Comparison of ENCODE assay signal across 1 cellular context in the genomic region with DNA sequence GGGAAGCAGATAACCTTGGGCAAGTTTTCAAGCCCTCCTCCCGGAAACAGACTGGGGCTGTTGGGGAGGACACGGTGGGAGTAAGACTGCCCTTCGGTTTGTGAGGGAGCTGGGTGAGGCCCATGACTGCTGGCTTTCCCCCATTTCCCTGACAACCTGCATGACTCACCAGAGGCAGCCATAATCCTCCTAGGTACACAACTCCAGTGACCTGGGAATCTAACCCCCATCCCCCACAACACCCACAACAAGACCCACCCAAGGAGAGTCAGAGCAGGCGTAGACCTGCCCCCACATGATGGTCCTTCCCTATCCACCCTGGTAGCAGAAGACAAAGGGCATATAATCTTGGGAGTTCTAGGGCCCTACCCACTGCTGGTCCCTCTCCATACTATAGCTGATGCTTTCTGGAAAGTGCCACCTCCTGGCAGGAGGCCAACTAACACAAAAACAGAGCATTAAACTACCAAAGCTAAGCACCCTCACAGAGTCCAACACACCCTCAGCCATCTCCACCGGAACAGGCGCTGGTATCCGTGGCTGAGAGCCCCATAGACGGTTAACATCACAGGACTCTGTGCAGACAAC.
A peak's percentile ranks its signal among the peaks of the same experiment; 100 is the strongest.
TF ChIP-seq lines count a peak whose summit lies in the region.

No MANE protein-coding gene starts in this region.

TF ChIP-seq in HepG2, 621 proteins besides CTCF, POLR2A, EP300 and RAD21 (continued from another document):
- TF ChIP-seq, protein P1, sequence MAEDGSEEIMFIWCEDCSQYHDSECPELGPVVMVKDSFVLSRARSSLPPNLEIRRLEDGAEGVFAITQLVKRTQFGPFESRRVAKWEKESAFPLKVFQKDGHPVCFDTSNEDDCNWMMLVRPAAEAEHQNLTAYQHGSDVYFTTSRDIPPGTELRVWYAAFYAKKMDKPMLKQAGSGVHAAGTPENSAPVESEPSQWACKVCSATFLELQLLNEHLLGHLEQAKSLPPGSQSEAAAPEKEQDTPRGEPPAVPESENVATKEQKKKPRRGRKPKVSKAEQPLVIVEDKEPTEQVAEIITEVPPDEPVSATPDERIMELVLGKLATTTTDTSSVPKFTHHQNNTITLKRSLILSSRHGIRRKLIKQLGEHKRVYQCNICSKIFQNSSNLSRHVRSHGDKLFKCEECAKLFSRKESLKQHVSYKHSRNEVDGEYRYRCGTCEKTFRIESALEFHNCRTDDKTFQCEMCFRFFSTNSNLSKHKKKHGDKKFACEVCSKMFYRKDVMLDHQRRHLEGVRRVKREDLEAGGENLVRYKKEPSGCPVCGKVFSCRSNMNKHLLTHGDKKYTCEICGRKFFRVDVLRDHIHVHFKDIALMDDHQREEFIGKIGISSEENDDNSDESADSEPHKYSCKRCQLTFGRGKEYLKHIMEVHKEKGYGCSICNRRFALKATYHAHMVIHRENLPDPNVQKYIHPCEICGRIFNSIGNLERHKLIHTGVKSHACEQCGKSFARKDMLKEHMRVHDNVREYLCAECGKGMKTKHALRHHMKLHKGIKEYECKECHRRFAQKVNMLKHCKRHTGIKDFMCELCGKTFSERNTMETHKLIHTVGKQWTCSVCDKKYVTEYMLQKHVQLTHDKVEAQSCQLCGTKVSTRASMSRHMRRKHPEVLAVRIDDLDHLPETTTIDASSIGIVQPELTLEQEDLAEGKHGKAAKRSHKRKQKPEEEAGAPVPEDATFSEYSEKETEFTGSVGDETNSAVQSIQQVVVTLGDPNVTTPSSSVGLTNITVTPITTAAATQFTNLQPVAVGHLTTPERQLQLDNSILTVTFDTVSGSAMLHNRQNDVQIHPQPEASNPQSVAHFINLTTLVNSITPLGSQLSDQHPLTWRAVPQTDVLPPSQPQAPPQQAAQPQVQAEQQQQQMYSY (CRISPR knock-in tag; IDR thresholded peaks at IDR 0.05): no peak
- no peak for TF ChIP-seq GFI1 (CRISPR knock-in tag; IDR thresholded peaks at IDR 0.05; ENCODE audit: borderline replicate concordance)
- TF ChIP-seq ZNF543 (CRISPR knock-in tag; IDR thresholded peaks at IDR 0.05): no peak
- no peak for TF ChIP-seq CAMTA2 (CRISPR knock-in tag; IDR thresholded peaks at IDR 0.05; ENCODE audit: borderline replicate concordance)
- no peak for TF ChIP-seq HIVEP1 (CRISPR knock-in tag; IDR thresholded peaks at IDR 0.05)
- TF ChIP-seq NRL (CRISPR knock-in tag; IDR thresholded peaks at IDR 0.05; ENCODE audit: borderline replicate concordance): no peak
- TF ChIP-seq, protein P2, sequence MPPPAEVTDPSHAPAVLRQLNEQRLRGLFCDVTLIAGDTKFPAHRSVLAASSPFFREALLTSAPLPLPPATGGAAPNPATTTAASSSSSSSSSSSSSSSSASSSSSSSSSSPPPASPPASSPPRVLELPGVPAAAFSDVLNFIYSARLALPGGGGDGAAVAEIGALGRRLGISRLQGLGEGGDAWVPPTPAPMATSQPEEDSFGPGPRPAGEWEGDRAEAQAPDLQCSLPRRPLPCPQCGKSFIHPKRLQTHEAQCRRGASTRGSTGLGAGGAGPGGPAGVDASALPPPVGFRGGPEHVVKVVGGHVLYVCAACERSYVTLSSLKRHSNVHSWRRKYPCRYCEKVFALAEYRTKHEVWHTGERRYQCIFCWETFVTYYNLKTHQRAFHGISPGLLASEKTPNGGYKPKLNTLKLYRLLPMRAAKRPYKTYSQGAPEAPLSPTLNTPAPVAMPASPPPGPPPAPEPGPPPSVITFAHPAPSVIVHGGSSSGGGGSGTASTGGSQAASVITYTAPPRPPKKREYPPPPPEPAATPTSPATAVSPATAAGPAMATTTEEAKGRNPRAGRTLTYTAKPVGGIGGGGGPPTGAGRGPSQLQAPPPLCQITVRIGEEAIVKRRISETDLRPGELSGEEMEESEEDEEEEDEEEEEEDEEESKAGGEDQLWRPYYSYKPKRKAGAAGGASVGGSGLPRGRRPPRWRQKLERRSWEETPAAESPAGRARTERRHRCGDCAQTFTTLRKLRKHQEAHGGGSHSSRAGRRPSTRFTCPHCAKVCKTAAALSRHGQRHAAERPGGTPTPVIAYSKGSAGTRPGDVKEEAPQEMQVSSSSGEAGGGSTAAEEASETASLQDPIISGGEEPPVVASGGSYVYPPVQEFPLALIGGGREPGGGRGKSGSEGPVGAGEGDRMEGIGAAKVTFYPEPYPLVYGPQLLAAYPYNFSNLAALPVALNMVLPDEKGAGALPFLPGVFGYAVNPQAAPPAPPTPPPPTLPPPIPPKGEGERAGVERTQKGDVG (CRISPR knock-in tag; IDR thresholded peaks at IDR 0.05; ENCODE audit: borderline replicate concordance): no peak
- TF ChIP-seq ELF4 (CRISPR knock-in tag; IDR thresholded peaks at IDR 0.05; ENCODE audit: borderline replicate concordance): no peak
- TF ChIP-seq, protein P3, sequence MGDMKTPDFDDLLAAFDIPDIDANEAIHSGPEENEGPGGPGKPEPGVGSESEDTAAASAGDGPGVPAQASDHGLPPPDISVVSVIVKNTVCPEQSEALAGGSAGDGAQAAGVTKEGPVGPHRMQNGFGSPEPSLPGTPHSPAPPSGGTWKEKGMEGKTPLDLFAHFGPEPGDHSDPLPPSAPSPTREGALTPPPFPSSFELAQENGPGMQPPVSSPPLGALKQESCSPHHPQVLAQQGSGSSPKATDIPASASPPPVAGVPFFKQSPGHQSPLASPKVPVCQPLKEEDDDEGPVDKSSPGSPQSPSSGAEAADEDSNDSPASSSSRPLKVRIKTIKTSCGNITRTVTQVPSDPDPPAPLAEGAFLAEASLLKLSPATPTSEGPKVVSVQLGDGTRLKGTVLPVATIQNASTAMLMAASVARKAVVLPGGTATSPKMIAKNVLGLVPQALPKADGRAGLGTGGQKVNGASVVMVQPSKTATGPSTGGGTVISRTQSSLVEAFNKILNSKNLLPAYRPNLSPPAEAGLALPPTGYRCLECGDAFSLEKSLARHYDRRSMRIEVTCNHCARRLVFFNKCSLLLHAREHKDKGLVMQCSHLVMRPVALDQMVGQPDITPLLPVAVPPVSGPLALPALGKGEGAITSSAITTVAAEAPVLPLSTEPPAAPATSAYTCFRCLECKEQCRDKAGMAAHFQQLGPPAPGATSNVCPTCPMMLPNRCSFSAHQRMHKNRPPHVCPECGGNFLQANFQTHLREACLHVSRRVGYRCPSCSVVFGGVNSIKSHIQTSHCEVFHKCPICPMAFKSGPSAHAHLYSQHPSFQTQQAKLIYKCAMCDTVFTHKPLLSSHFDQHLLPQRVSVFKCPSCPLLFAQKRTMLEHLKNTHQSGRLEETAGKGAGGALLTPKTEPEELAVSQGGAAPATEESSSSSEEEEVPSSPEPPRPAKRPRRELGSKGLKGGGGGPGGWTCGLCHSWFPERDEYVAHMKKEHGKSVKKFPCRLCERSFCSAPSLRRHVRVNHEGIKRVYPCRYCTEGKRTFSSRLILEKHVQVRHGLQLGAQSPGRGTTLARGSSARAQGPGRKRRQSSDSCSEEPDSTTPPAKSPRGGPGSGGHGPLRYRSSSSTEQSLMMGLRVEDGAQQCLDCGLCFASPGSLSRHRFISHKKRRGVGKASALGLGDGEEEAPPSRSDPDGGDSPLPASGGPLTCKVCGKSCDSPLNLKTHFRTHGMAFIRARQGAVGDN (CRISPR knock-in tag; IDR thresholded peaks at IDR 0.05): peak; percentile 28; the same call in 1 of the 2 replicates
- no peak for TF ChIP-seq SRSF9 (IDR thresholded peaks at IDR 0.05; ENCODE audit: borderline replicate concordance, insufficient read depth, low read depth, low read length, poor library complexity, severe bottlenecking)
- TF ChIP-seq YEATS2 (CRISPR knock-in tag; IDR thresholded peaks at IDR 0.05; ENCODE audit: borderline replicate concordance): 0 out of 2 replicates have a peak, but pooled peaks have one; percentile 6
- TF ChIP-seq MIER3 (CRISPR knock-in tag; IDR thresholded peaks at IDR 0.05; ENCODE audit: borderline replicate concordance): no peak
